8 cellular contexts compared by ENCODE assay signal in the genomic region with DNA sequence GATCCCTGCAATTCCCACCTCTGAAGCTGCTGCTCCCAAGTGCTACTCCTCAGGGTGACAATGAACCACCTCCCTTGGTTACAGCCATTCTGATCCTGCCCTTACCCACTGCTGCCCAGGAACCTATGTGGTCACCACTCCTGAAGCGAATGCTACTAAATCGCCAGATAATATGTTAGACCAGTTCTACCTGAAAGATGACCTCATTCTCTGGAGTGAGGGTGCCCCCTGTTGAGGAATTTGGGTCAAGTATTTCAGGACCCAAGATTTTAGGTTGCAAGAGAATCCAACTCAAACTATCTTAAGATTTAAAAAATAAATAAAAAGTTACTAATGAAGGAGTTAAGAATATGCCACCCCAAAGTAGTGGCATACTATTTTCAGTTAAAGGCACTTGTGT. TPM values are rescaled to one million over a fixed set of nuclear protein-coding genes. Genes with fewer than 3 reads are reported as not detected.
A peak's percentile ranks its signal among the peaks of the same experiment; 100 is the strongest.
DNase-seq lines count a peak whose midpoint lies in the region; ATAC-seq, FAIRE-seq and TF ChIP-seq lines count a peak whose summit lies in the region.

No MANE protein-coding gene starts in this region.

- H3K9me3 ChIP-seq in HCT116 (ENCODE audit: control insufficient read depth in 1 of 2, insufficient read depth in 1 of 2, low read depth in 1 of 2, low read length in 2 of 2): no peaks in the 10 kb centered on the region

- peak overlapping the region; percentile 61 for H2AFZ ChIP-seq in HCT116 (ENCODE audit: low read depth, low read length, poor library complexity, severe bottlenecking)

- H3K4me1 Mint-ChIP-seq in nephron progenitor cell: peaks cover 11% of the 10 kb centered on the region

- H3K27ac ChIP-seq in HCT116 (ENCODE audit: low read depth, low read length): no peak overlapping the region

- H3K9me3 Mint-ChIP-seq in nephron progenitor cell: peaks cover 14% of the 10 kb centered on the region

- H3K27me3 Mint-ChIP-seq in nephron progenitor cell (ENCODE audit: low read depth, poor library complexity): peaks cover 3% of the 10 kb centered on the region

- H3K36me3 Mint-ChIP-seq in nephron progenitor cell (ENCODE audit: low read depth): no peaks in the 10 kb centered on the region

- H4K20me1 ChIP-seq in HCT116 (ENCODE audit: insufficient read depth): no peaks in the 10 kb centered on the region

- ATAC-seq in HCT116 (peak; percentile 74; the same call in 1 of the 2 replicates), HG02759 (IDR thresholded peaks at IDR 0.05; ENCODE audit: unreplicated experiment) (no peak)

- CTCF ChIA-PET in HCT116 (lab: Charles Lee): interaction anchor here (0.6 kb wide), 1 partner anchor 129 kb away, joined by 3 read pairs; no protein-coding TSS in a partner anchor

- POLR2A ChIA-PET in HCT116 (lab: Charles Lee): no interaction called here

- intact Hi-C loops in HCT116 (cut with micrococcal nuclease): loop anchor here (1.0 kb wide), 1 partner anchor 206 kb away; no protein-coding TSS in a partner anchor

- no peak overlapping the region for H3K4me3 Mint-ChIP-seq in nephron progenitor cell

- H3K27ac Mint-ChIP-seq in nephron progenitor cell: no peak overlapping the region

- TF ChIP-seq POLR2A in HCT116 (IDR thresholded peaks at IDR 0.05; ENCODE audit: borderline replicate concordance, extremely low read depth, insufficient read depth, insufficient read length): no peak

- BruUV-seq in HCT116 (replicated peaks; lab: Mats Ljungman, UMichigan): no TSS peak

- RAD21 ChIA-PET in HCT116 (lab: Charles Lee; ENCODE audit: low non-redundant PET in 1 of 2, low total read pairs in 2 of 2, uncharacterized antibody in 2 of 2, unreplicated experiment in 2 of 2): no interaction called here

- no peaks in the 10 kb centered on the region for H3K79me2 ChIP-seq in HCT116 (ENCODE audit: insufficient read depth, low read length)

- no peaks in the 10 kb centered on the region for H3K27me3 ChIP-seq in HCT116 (ENCODE audit: insufficient read depth, low read length)

- FAIRE-seq in GM19239 (lab: Jason Lieb, UNC): no peak

- peak; percentile 50 for DNase-seq in NCI-H2196 (lab: John Stamatoyannopoulos, UW; ENCODE audit: unreplicated experiment)
- DNase-seq in NCI-H2196 treated with DMSO at 0.1 percent for 48 hours (lab: John Stamatoyannopoulos, UW; ENCODE audit: unreplicated experiment): no peak
- no peak for DNase-seq in HCT116 (ENCODE audit: low read depth, low spot score)
- DNase-seq in SW480 (ENCODE audit: low spot score): peak; percentile 9
- DNase-seq in choroid plexus epithelial cell (ENCODE audit: low read depth): peak; percentile 84
- DNase-seq in nephron progenitor cell: peak; percentile 28
- DNase-seq in GM19239 (ENCODE audit: insufficient read length, low spot score): no peak

- TF ChIP-seq RAD21 in HCT116 (IDR thresholded peaks at IDR 0.05; ENCODE audit: low read depth): peak; percentile 74

- no peak overlapping the region for H3K4me3 ChIP-seq in HCT116 (replicated peaks in 1 of 2; ENCODE audit: low read depth in 1 of 2, low read length in 2 of 2)
- H3K4me3 ChIP-seq in choroid plexus epithelial cell (ENCODE audit: low read depth, low read length): no peak overlapping the region

- H3K9ac ChIP-seq in HCT116 (ENCODE audit: low read length): no peak overlapping the region

- no peak overlapping the region for H3K4me2 ChIP-seq in HCT116 (ENCODE audit: low read length)

- no peaks in the 10 kb centered on the region for H3K9me2 ChIP-seq in HCT116 (ENCODE audit: insufficient read depth)

- H3K36me3 ChIP-seq in HCT116 (ENCODE audit: control insufficient read depth in 1 of 2, insufficient read depth in 2 of 2, low read length in 2 of 2): no peaks in the 10 kb centered on the region

- TF ChIP-seq CTCF in HCT116 (IDR thresholded peaks at IDR 0.05 in 2 of 3, conservative IDR thresholded peaks at IDR 0.05 in 1 of 3; ENCODE audit: borderline replicate concordance in 1 of 3, insufficient read depth in 1 of 3, low read depth in 2 of 3, low read length in 2 of 3) (peak; percentile 20 to 55 (median 43); a peak in 3 of 6 replicates), choroid plexus epithelial cell (conservative IDR thresholded peaks at IDR 0.05; ENCODE audit: low read depth, low read length) (peak; percentile 61), nephron progenitor cell (IDR thresholded peaks at IDR 0.05) (peak; percentile 14)

- peaks cover 0 to 4% of the 10 kb centered on the region in 2 experiments; a peak in 2 of 4 replicates for H3K4me1 ChIP-seq in HCT116 (ENCODE audit: control insufficient read depth in 1 of 2, insufficient read depth in 2 of 2, low read length in 2 of 2)

TF ChIP-seq in HCT116, 20 proteins besides CTCF, POLR2A, EP300 and RAD21:
- TF ChIP-seq, protein P1, sequence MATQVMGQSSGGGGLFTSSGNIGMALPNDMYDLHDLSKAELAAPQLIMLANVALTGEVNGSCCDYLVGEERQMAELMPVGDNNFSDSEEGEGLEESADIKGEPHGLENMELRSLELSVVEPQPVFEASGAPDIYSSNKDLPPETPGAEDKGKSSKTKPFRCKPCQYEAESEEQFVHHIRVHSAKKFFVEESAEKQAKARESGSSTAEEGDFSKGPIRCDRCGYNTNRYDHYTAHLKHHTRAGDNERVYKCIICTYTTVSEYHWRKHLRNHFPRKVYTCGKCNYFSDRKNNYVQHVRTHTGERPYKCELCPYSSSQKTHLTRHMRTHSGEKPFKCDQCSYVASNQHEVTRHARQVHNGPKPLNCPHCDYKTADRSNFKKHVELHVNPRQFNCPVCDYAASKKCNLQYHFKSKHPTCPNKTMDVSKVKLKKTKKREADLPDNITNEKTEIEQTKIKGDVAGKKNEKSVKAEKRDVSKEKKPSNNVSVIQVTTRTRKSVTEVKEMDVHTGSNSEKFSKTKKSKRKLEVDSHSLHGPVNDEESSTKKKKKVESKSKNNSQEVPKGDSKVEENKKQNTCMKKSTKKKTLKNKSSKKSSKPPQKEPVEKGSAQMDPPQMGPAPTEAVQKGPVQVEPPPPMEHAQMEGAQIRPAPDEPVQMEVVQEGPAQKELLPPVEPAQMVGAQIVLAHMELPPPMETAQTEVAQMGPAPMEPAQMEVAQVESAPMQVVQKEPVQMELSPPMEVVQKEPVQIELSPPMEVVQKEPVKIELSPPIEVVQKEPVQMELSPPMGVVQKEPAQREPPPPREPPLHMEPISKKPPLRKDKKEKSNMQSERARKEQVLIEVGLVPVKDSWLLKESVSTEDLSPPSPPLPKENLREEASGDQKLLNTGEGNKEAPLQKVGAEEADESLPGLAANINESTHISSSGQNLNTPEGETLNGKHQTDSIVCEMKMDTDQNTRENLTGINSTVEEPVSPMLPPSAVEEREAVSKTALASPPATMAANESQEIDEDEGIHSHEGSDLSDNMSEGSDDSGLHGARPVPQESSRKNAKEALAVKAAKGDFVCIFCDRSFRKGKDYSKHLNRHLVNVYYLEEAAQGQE (IDR thresholded peaks at IDR 0.05; ENCODE audit: low read depth): no peak

RNA-seq across cellular contexts. Expression of gene SNAPC3, which starts 5.8 kb away (rescaled TPM):
- total RNA-seq in HCT116 (2021; ENCODE audit: unreplicated experiment): 26.1 TPM
- 11.2 and 14.2 TPM in 2 replicates for polyA plus RNA-seq in HCT116 (2012)

Comparison
In these comparisons a context has a peak if more than half of its experiments do, and no peak if none do; other contexts are left out.
1. DNase-seq: peak in NCI-H2196 (single experiment), SW480 (single experiment), choroid plexus epithelial cell (single experiment) and nephron progenitor cell (single experiment); none in NCI-H2196 treated with DMSO at 0.1 percent for 48 hours (single experiment), HCT116 (single experiment) and GM19239 (single experiment).
2. Peak in every context shown above with its lines, with median percentiles within 50 percentile points of each other: CTCF ChIP-seq.